Comparison of ENCODE assay signal across 25 cellular contexts in the genomic region with DNA sequence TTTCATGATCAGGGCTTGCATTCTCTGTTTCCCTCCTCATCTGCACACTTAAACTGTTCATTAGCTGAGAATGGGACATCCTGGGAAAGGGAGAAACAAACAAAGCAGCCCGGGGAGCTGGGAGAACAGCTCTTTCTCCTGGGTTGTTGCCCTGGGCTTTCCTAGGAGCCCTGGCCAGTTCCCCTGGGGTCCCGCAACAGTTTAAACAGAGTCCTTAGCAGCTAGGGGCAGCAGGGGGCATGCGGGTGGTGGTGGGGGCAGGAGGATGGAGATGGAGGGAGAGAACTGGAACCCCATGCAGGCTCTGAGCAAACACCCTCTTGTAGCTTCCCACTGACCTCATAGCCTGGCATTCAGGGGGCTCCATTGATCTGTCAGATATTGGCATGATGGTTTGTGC.
"Had no signal": no experiment of that assay in that cellular context is flagged by ENCODE, and none has a peak within 500 bp of the region (broad histone marks: within the 10 kb centered on the region; RNA-seq: fewer than 3 reads in every experiment).

No MANE protein-coding gene starts in this region.

- H3K4me3 ChIP-seq: esophagus squamous epithelium, gastrocnemius medialis, left ventricle myocardium inferior, stomach, testis, upper lobe of left lung had no signal

- ATAC-seq: effector memory CD8-positive, alpha-beta T cell; gastrocnemius medialis; sciatic nerve; stimulated activated memory B cell treated with anti-CD40 and anti-IgM and Interleukin-4, amounts not matched to agents 10 μg/mL and 1 μg/mL and 100 μg/mL, for 72 hours had no signal

- H3K9me3 ChIP-seq: esophagus squamous epithelium, gastrocnemius medialis, left ventricle myocardium inferior, stomach, testis, upper lobe of left lung had no signal

- H3K36me3 ChIP-seq: esophagus squamous epithelium, gastrocnemius medialis, left ventricle myocardium inferior, upper lobe of left lung had no signal

- H3K36me3 Mint-ChIP-seq: activated naive CD8-positive, alpha-beta T cell treated with anti-CD3 and anti-CD28 coated beads, Interleukin-2, amount 10 ng/mL, durations not matched to agents 7 days and 5 days; stimulated activated memory B cell treated with anti-CD40 and anti-IgM and Interleukin-4, amounts not matched to agents 10 μg/mL and 1 μg/mL and 100 μg/mL, for 72 hours had no signal

- DNase-seq: activated CD4-positive, alpha-beta T cell treated with anti-CD3 and anti-CD28 coated beads, Interleukin-2, amount 50 U/mL, for 4 hours; activated CD8-positive, alpha-beta memory T cell treated with anti-CD3 and anti-CD28 coated beads for 24 hours; activated CD8-positive, alpha-beta memory T cell treated with anti-CD3 and anti-CD28 coated beads, Interleukin-2, amount 50 U/mL, for 4 hours; activated naive CD4-positive, alpha-beta T cell; activated naive CD8-positive, alpha-beta T cell treated with anti-CD3 and anti-CD28 coated beads, Interleukin-2, amount 10 ng/mL, durations not matched to agents 7 days and 5 days; activated T-cell treated with anti-CD3 and anti-CD28 coated beads, Interleukin-2, amount 50 U/mL, for 24 hours; amygdala; effector memory CD8-positive, alpha-beta T cell; esophagus squamous epithelium; gastrocnemius medialis; hippocampal formation; kidney glomerular epithelial cell; left ventricle myocardium inferior; posterior cingulate gyrus; small intestine; stimulated activated CD4-positive, alpha-beta T cell treated with anti-CD3 and anti-CD28 coated beads, Interleukin-15, amount 100 ng/mL, for 24 hours; stomach; T-helper 9 cell; testis had no signal

- H3K4me1 Mint-ChIP-seq: activated naive CD8-positive, alpha-beta T cell treated with anti-CD3 and anti-CD28 coated beads, Interleukin-2, amount 10 ng/mL, durations not matched to agents 7 days and 5 days; stimulated activated memory B cell treated with anti-CD40 and anti-IgM and Interleukin-4, amounts not matched to agents 10 μg/mL and 1 μg/mL and 100 μg/mL, for 72 hours had no signal

- H3K4me3 Mint-ChIP-seq: activated naive CD8-positive, alpha-beta T cell treated with anti-CD3 and anti-CD28 coated beads, Interleukin-2, amount 10 ng/mL, durations not matched to agents 7 days and 5 days; activated T-cell treated with anti-CD3 and anti-CD28 coated beads, Interleukin-2, amount 50 U/mL, for 24 hours; dendritic cell treated with granulocyte-macrophage colony-stimulating factor and Interleukin-4, amounts not matched to agents 40 ng/mL and 50 ng/mL, for 4 days; effector memory CD8-positive, alpha-beta T cell; mesothelial cell of epicardium; stimulated activated memory B cell treated with anti-CD40 and anti-IgM and Interleukin-4, amounts not matched to agents 10 μg/mL and 1 μg/mL and 100 μg/mL, for 72 hours had no signal

- H3K4me1 ChIP-seq: esophagus squamous epithelium, gastrocnemius medialis, upper lobe of left lung had no signal

- H3K27ac ChIP-seq: esophagus squamous epithelium, gastrocnemius medialis, left ventricle myocardium inferior, stomach, testis, upper lobe of left lung had no signal

- H3K27ac Mint-ChIP-seq: activated naive CD8-positive, alpha-beta T cell treated with anti-CD3 and anti-CD28 coated beads, Interleukin-2, amount 10 ng/mL, durations not matched to agents 7 days and 5 days; activated T-cell treated with anti-CD3 and anti-CD28 coated beads, Interleukin-2, amount 50 U/mL, for 24 hours; activated T-helper 2 cell treated with anti-CD3 and anti-CD28 coated beads, Interferon-gamma antibody, Interleukin-2, Interleukin-4, amounts not matched to agents 10 μg/mL and 5 μg/mL and 100 μg/mL, durations not matched to agents 14 hours and 24 hours and 36 hours; dendritic cell treated with granulocyte-macrophage colony-stimulating factor and Interleukin-4, amounts not matched to agents 40 ng/mL and 50 ng/mL, for 4 days; effector memory CD8-positive, alpha-beta T cell; mesothelial cell of epicardium; stimulated activated memory B cell treated with anti-CD40 and anti-IgM and Interleukin-4, amounts not matched to agents 10 μg/mL and 1 μg/mL and 100 μg/mL, for 72 hours had no signal

- H3K27me3 ChIP-seq: testis, upper lobe of left lung had no signal

- H3K9me3 Mint-ChIP-seq: activated naive CD8-positive, alpha-beta T cell treated with anti-CD3 and anti-CD28 coated beads, Interleukin-2, amount 10 ng/mL, durations not matched to agents 7 days and 5 days; activated T-cell treated with anti-CD3 and anti-CD28 coated beads, Interleukin-2, amount 50 U/mL, for 24 hours; activated T-helper 2 cell treated with anti-CD3 and anti-CD28 coated beads, Interferon-gamma antibody, Interleukin-2, Interleukin-4, amounts not matched to agents 10 μg/mL and 5 μg/mL and 100 μg/mL, durations not matched to agents 14 hours and 24 hours and 36 hours; dendritic cell treated with granulocyte-macrophage colony-stimulating factor and Interleukin-4, amounts not matched to agents 40 ng/mL and 50 ng/mL, for 4 days; effector memory CD8-positive, alpha-beta T cell; stimulated activated memory B cell treated with anti-CD40 and anti-IgM and Interleukin-4, amounts not matched to agents 10 μg/mL and 1 μg/mL and 100 μg/mL, for 72 hours had no signal
